8 cellular contexts compared by ENCODE assay signal in the genomic region with DNA sequence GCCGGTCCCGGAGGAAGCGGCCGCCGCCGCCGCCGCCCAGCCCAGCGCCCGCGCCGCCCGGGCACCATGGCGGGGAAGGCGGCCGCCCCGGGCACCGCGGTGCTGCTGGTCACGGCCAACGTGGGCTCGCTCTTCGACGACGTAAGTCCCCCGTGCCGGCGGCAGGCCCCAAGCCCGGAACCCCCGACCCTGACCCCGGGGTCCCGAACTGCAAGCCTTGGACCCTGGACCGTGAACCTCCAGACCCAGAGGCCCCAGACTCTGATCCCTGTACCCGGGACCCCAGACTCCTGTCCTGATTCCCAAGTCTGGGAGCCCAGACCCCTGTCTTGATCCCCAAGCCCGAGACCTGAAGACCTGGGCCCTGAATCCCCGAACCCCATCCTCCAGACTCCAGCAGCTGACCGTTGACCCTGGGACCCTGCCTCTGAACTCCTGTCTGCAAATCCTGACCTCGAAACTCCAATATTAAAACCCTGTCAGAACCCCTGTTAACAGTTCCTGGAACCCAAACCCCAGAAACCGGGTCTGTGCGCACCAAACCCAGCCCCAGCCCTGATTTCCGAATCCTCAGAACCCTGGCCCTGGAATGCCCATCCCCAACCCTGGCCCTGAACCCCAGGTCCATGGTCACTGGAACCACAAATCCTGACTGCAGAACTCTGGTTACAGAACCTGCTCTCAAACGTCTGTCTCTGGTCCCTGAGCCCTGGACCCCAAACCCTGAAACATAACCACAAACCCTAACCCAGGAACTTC. TPM values are rescaled to one million over a fixed set of nuclear protein-coding genes. Genes with fewer than 3 reads are reported as not detected.
A peak's percentile ranks its signal among the peaks of the same experiment; 100 is the strongest.
DNase-seq lines count a peak whose midpoint lies in the region; ATAC-seq and TF ChIP-seq lines count a peak whose summit lies in the region.

No MANE protein-coding gene starts in this region.

- ATAC-seq in HCT116 (no peak), foreskin keratinocyte (peak; percentile 0), GM21447 (IDR thresholded peaks at IDR 0.05; ENCODE audit: unreplicated experiment) (no peak), GM21717 (IDR thresholded peaks at IDR 0.05; ENCODE audit: unreplicated experiment) (no peak), HG03039 (IDR thresholded peaks at IDR 0.05; ENCODE audit: unreplicated experiment) (no peak)

- RAD21 ChIA-PET in HCT116 (lab: Charles Lee; ENCODE audit: low non-redundant PET in 1 of 2, low total read pairs in 2 of 2, uncharacterized antibody in 2 of 2, unreplicated experiment in 2 of 2): no interaction called here

- H3K9me3 ChIP-seq in HCT116 (ENCODE audit: control insufficient read depth in 1 of 2, insufficient read depth in 1 of 2, low read depth in 1 of 2, low read length in 2 of 2) (no peaks in the 10 kb centered on the region), WERI-Rb-1 (ENCODE audit: severe bottlenecking) (no peaks in the 10 kb centered on the region), parathyroid adenoma (ENCODE audit: control insufficient read depth, low read length) (no peaks in the 10 kb centered on the region)

- H3K9ac ChIP-seq in HCT116 (ENCODE audit: low read length) (peak overlapping the region; percentile 70), parathyroid adenoma (no peak overlapping the region)

- H3K4me1 ChIP-seq in HCT116 (ENCODE audit: control insufficient read depth in 1 of 2, insufficient read depth in 2 of 2, low read length in 2 of 2): peaks cover 10 to 28% of the 10 kb centered on the region in 2 experiments
- H3K4me1 ChIP-seq in foreskin keratinocyte: peaks cover 8% of the 10 kb centered on the region
- H3K4me1 ChIP-seq in parathyroid adenoma: peaks cover 13% of the 10 kb centered on the region

- H3K79me2 ChIP-seq in HCT116 (ENCODE audit: insufficient read depth, low read length) (no peaks in the 10 kb centered on the region), parathyroid adenoma (peaks cover 30% of the 10 kb centered on the region)

- BruUV-seq in HCT116 (replicated peaks; lab: Mats Ljungman, UMichigan): no TSS peak

- H4K20me1 ChIP-seq in HCT116 (ENCODE audit: insufficient read depth): no peaks in the 10 kb centered on the region

- H3K9me2 ChIP-seq in HCT116 (ENCODE audit: insufficient read depth): no peaks in the 10 kb centered on the region

- H3K27me3 ChIP-seq in HCT116 (ENCODE audit: insufficient read depth, low read length): no peaks in the 10 kb centered on the region
- no peaks in the 10 kb centered on the region for H3K27me3 ChIP-seq in WERI-Rb-1 (ENCODE audit: insufficient read depth, low read depth, severe bottlenecking)
- no peaks in the 10 kb centered on the region for H3K27me3 ChIP-seq in foreskin keratinocyte
- H3K27me3 ChIP-seq in parathyroid adenoma (ENCODE audit: control insufficient read depth, insufficient read depth, low read length): no peaks in the 10 kb centered on the region

- H3K27ac ChIP-seq in HCT116 (ENCODE audit: low read depth, low read length) (peak overlapping the region; percentile 45; the same call in 1 of the 2 replicates), WERI-Rb-1 (peak overlapping the region; percentile 35; the same call in 1 of the 2 replicates), foreskin keratinocyte (no peak overlapping the region), parathyroid adenoma (peak overlapping the region; percentile 30)

- peak overlapping the region; percentile 81 for H3K4me2 ChIP-seq in HCT116 (ENCODE audit: low read length)
- peak overlapping the region; percentile 54 for H3K4me2 ChIP-seq in parathyroid adenoma (ENCODE audit: low read length)

- CTCF ChIA-PET in HCT116 (lab: Charles Lee): no interaction called here

- TF ChIP-seq CTCF in HCT116 (IDR thresholded peaks at IDR 0.05 in 2 of 3, conservative IDR thresholded peaks at IDR 0.05 in 1 of 3; ENCODE audit: borderline replicate concordance in 1 of 3, insufficient read depth in 1 of 3, low read depth in 2 of 3, low read length in 2 of 3): no peak
- TF ChIP-seq CTCF in WERI-Rb-1 (IDR thresholded peaks at IDR 0.05; ENCODE audit: low read depth, low read length): no peak
- no peak for TF ChIP-seq CTCF in foreskin keratinocyte (conservative IDR thresholded peaks at IDR 0.05)
- TF ChIP-seq CTCF in parathyroid adenoma (IDR thresholded peaks at IDR 0.05): no peak

- intact Hi-C loops in HCT116 (cut with micrococcal nuclease): loop anchor here (5.0 kb wide), 1 partner anchor 81 kb away; no protein-coding TSS in a partner anchor

- DNase-seq in HCT116 (ENCODE audit: low read depth, low spot score) (no peak), WERI-Rb-1 (no peak), foreskin keratinocyte (no peak), HPDE6-E6E7 (ENCODE audit: extremely low spot score) (no peak)

- TF ChIP-seq POLR2A in HCT116 (IDR thresholded peaks at IDR 0.05; ENCODE audit: borderline replicate concordance, extremely low read depth, insufficient read depth, insufficient read length): no peak

- no peak overlapping the region for H2AFZ ChIP-seq in HCT116 (ENCODE audit: low read depth, low read length, poor library complexity, severe bottlenecking)
- peak overlapping the region; percentile 2 for H2AFZ ChIP-seq in parathyroid adenoma

- H3K36me3 ChIP-seq in HCT116 (ENCODE audit: control insufficient read depth in 1 of 2, insufficient read depth in 2 of 2, low read length in 2 of 2) (no peaks in the 10 kb centered on the region), WERI-Rb-1 (no peaks in the 10 kb centered on the region), parathyroid adenoma (ENCODE audit: control insufficient read depth, insufficient read depth, low read length) (no peaks in the 10 kb centered on the region)

- TF ChIP-seq RAD21 in HCT116 (IDR thresholded peaks at IDR 0.05; ENCODE audit: low read depth): no peak

- POLR2A ChIA-PET in HCT116 (lab: Charles Lee): no interaction called here

- H3K4me3 ChIP-seq in HCT116 (replicated peaks in 1 of 2; ENCODE audit: low read depth in 1 of 2, low read length in 2 of 2) (peak overlapping the region; percentile 57 to 63), WERI-Rb-1 (ENCODE audit: low read depth, low read length) (peak overlapping the region; percentile 61), parathyroid adenoma (ENCODE audit: low read depth, low read length) (peak overlapping the region; percentile 53)

TF ChIP-seq in HCT116, 20 proteins besides CTCF, POLR2A, EP300 and RAD21:
- TF ChIP-seq CBX3 (IDR thresholded peaks at IDR 0.05; ENCODE audit: low read depth) (no peak), FOSL1 (IDR thresholded peaks at IDR 0.05; ENCODE audit: low read depth) (no peak), TCF7L2 (IDR thresholded peaks at IDR 0.05; ENCODE audit: borderline replicate concordance, extremely low read depth, insufficient read depth, insufficient read length) (no peak), CEBPB (IDR thresholded peaks at IDR 0.05; ENCODE audit: low read depth) (no peak), SP1 (IDR thresholded peaks at IDR 0.05; ENCODE audit: low read depth) (no peak), YY1 (IDR thresholded peaks at IDR 0.05; ENCODE audit: extremely low read depth, insufficient replicate concordance, low read depth, low read length) (no peak), POLR2AphosphoS5 (IDR thresholded peaks at IDR 0.05; ENCODE audit: low read depth, low read length) (no peak), ZNF274 (IDR thresholded peaks at IDR 0.05; ENCODE audit: low read depth, low read length) (no peak), SIN3A (IDR thresholded peaks at IDR 0.05; ENCODE audit: low read depth) (no peak), SRF (IDR thresholded peaks at IDR 0.05; ENCODE audit: low read depth) (no peak), JUND (IDR thresholded peaks at IDR 0.05) (no peak)
- TF ChIP-seq, protein P1, sequence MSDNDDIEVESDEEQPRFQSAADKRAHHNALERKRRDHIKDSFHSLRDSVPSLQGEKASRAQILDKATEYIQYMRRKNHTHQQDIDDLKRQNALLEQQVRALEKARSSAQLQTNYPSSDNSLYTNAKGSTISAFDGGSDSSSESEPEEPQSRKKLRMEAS (IDR thresholded peaks at IDR 0.05): no peak
- TF ChIP-seq, protein P2, sequence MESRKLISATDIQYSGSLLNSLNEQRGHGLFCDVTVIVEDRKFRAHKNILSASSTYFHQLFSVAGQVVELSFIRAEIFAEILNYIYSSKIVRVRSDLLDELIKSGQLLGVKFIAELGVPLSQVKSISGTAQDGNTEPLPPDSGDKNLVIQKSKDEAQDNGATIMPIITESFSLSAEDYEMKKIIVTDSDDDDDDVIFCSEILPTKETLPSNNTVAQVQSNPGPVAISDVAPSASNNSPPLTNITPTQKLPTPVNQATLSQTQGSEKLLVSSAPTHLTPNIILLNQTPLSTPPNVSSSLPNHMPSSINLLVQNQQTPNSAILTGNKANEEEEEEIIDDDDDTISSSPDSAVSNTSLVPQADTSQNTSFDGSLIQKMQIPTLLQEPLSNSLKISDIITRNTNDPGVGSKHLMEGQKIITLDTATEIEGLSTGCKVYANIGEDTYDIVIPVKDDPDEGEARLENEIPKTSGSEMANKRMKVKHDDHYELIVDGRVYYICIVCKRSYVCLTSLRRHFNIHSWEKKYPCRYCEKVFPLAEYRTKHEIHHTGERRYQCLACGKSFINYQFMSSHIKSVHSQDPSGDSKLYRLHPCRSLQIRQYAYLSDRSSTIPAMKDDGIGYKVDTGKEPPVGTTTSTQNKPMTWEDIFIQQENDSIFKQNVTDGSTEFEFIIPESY (IDR thresholded peaks at IDR 0.05; ENCODE audit: extremely low read depth, insufficient replicate concordance, low read length): no peak
- TF ChIP-seq, protein P3, sequence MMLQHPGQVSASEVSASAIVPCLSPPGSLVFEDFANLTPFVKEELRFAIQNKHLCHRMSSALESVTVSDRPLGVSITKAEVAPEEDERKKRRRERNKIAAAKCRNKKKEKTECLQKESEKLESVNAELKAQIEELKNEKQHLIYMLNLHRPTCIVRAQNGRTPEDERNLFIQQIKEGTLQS (IDR thresholded peaks at IDR 0.05): no peak
TF ChIP-seq in HCT116: peak in this region for 0.

RNA-seq across cellular contexts. Expression of a gene that starts 0.6 kb away (rescaled TPM):
- 12.3 TPM for total RNA-seq in HCT116 (2021; ENCODE audit: unreplicated experiment)
- polyA plus RNA-seq in HCT116 (2012): 7.5 and 8.9 TPM in 2 replicates
- total RNA-seq in foreskin keratinocyte: 16.2 and 16.7 TPM in 2 replicates
- polyA plus RNA-seq in foreskin keratinocyte: 8.8 and 10.6 TPM in 2 replicates
